12 cellular contexts compared by ENCODE assay signal in genomic region chr13:79245937-79246574, GRCh38.
DNase-seq lines count a peak whose midpoint lies in the region; ATAC-seq and TF ChIP-seq lines count a peak whose summit lies in the region.
"Had no signal": no experiment of that assay in that cellular context is flagged by ENCODE, and none has a peak within 500 bp of the region (broad histone marks: within the 10 kb centered on the region; RNA-seq: fewer than 3 reads in every experiment).

No MANE protein-coding gene starts in this region.

- H3K9me3 Mint-ChIP-seq in GM23338 (peaks cover 6% of the 10 kb centered on the region; the same call in 1 of the 3 replicates), nephron progenitor cell (peaks cover 13% of the 10 kb centered on the region)

- no peaks in the 10 kb centered on the region for H3K36me3 ChIP-seq in GM23338 (ENCODE audit: insufficient read depth)
- H3K36me3 ChIP-seq in transverse colon: no peaks in the 10 kb centered on the region
- H3K36me3 ChIP-seq: stomach had no signal

- DNase-seq in NCI-H2107 treated with DMSO at 0.1 percent for 48 hours (lab: John Stamatoyannopoulos, UW; ENCODE audit: unreplicated experiment): peak; percentile 71
- DNase-seq in NCI-H2107 (lab: John Stamatoyannopoulos, UW): no peak
- peak; percentile 11 for DNase-seq in GM23338 (ENCODE audit: low spot score)
- peak; percentile 3 for DNase-seq in LHCN-M2 (ENCODE audit: low read depth)
- DNase-seq in nephron progenitor cell: no peak
- no peak for DNase-seq in T-helper 17 cell
- DNase-seq in transverse colon: no peak
- no peak for DNase-seq in T1000 (lab: John Stamatoyannopoulos, UW)
- DNase-seq: activated CD4-positive, alpha-beta T cell treated with anti-CD3 and anti-CD28 coated beads for 4 hours; midbrain; stomach had no signal

- H3K9me2 ChIP-seq in GM23338 (ENCODE audit: insufficient read depth): no peaks in the 10 kb centered on the region

- no peak for TF ChIP-seq EP300 in transverse colon (IDR thresholded peaks at IDR 0.05; ENCODE audit: low read depth)

- H3K4me3 Mint-ChIP-seq in GM23338 (no peak overlapping the region), nephron progenitor cell (no peak overlapping the region), T-helper 17 cell (no peak overlapping the region)

- TF ChIP-seq CTCF in GM23338 (conservative IDR thresholded peaks at IDR 0.05; ENCODE audit: low read depth in 2 of 2) (no peak), nephron progenitor cell (IDR thresholded peaks at IDR 0.05) (no peak), transverse colon (IDR thresholded peaks at IDR 0.05) (no peak)

- H3K27me3 ChIP-seq in GM23338 (ENCODE audit: insufficient read depth): no peaks in the 10 kb centered on the region
- no peaks in the 10 kb centered on the region for H3K27me3 ChIP-seq in transverse colon
- H3K27me3 ChIP-seq: hepatocyte, stomach had no signal

- no peak overlapping the region for H3K4me2 ChIP-seq in GM23338
- H3K4me2 ChIP-seq: hepatocyte had no signal

- intact Hi-C loops in transverse colon (cut with DNase I; ENCODE audit: low total_unique reads): no loop called here

- H3K27ac ChIP-seq in GM23338 (ENCODE audit: low read depth) (no peak overlapping the region), transverse colon (no peak overlapping the region)
- H3K27ac ChIP-seq: hepatocyte, stomach had no signal

- H3K27me3 Mint-ChIP-seq in GM23338 (ENCODE audit: insufficient read depth, low read depth, poor library complexity): no peaks in the 10 kb centered on the region
- H3K27me3 Mint-ChIP-seq in nephron progenitor cell (ENCODE audit: low read depth, poor library complexity): no peaks in the 10 kb centered on the region
- peaks cover 18% of the 10 kb centered on the region for H3K27me3 Mint-ChIP-seq in T-helper 17 cell

- H3K79me2 ChIP-seq in GM23338 (replicated peaks; ENCODE audit: insufficient read depth): no peaks in the 10 kb centered on the region
- H3K79me2 ChIP-seq: hepatocyte had no signal

- in situ Hi-C loops in transverse colon (cut with MboI; ENCODE audit: low pct_ligation_motif_present in 1 of 4, low pct_unique_long_range_greater_than_20kb in 1 of 4, low sequenced_read_pairs in 3 of 4): no loop called here

- H3K9me3 ChIP-seq in T-helper 17 cell (ENCODE audit: control insufficient read depth, low read length, poor library complexity, severe bottlenecking) (no peaks in the 10 kb centered on the region), transverse colon (no peaks in the 10 kb centered on the region)
- H3K9me3 ChIP-seq: stomach had no signal

- no peaks in the 10 kb centered on the region for H3F3A ChIP-seq in GM23338 (replicated peaks; ENCODE audit: low read depth)

- WGBS in transverse colon (ENCODE audit: low coverage in 1 of 2), 2 donors: 52 to 67% methylated on average over 4 to 7 of the region's 7 CpGs

- TF ChIP-seq POLR2A in transverse colon (IDR thresholded peaks at IDR 0.05): no peak

- H3K4me1 ChIP-seq in GM23338 (ENCODE audit: insufficient read depth): peaks cover 8% of the 10 kb centered on the region
- peaks cover 0 to 3% (median 0%) of the 10 kb centered on the region in 4 donors for H3K4me1 ChIP-seq in transverse colon
- H3K4me1 ChIP-seq: stomach had no signal

- H3K4me1 Mint-ChIP-seq in GM23338 (peaks cover 14% of the 10 kb centered on the region), nephron progenitor cell (peaks cover 28% of the 10 kb centered on the region), T-helper 17 cell (peaks cover 6% of the 10 kb centered on the region)

- peak overlapping the region; percentile 12; the same call in 1 of the 2 replicates for H3K27ac Mint-ChIP-seq in GM23338
- peak overlapping the region; percentile 49 for H3K27ac Mint-ChIP-seq in nephron progenitor cell
- H3K27ac Mint-ChIP-seq in T-helper 17 cell: no peak overlapping the region

- H4K20me1 ChIP-seq in GM23338 (replicated peaks; ENCODE audit: insufficient read depth): no peaks in the 10 kb centered on the region

- H3K36me3 Mint-ChIP-seq in GM23338 (ENCODE audit: low read depth) (no peaks in the 10 kb centered on the region; the same call in 2 of the 3 replicates), nephron progenitor cell (ENCODE audit: low read depth) (peaks cover 4% of the 10 kb centered on the region), T-helper 17 cell (ENCODE audit: low read depth) (no peaks in the 10 kb centered on the region)

- peak; percentile 52 for ATAC-seq in GM23338
- no peak for ATAC-seq in T-helper 17 cell

- H2AFZ ChIP-seq in GM23338: peak overlapping the region; percentile 28; the same call in 1 of the 2 replicates
- H2AFZ ChIP-seq: hepatocyte had no signal

- H3K4me3 ChIP-seq in GM23338: no peak overlapping the region
- H3K4me3 ChIP-seq in transverse colon: no peak overlapping the region
- H3K4me3 ChIP-seq: hepatocyte, stomach had no signal

TF ChIP-seq in GM23338, 12 proteins besides CTCF, POLR2A, EP300 and RAD21 (continues in another document):
- TF ChIP-seq ZNF331 (CRISPR knock-in tag; IDR thresholded peaks at IDR 0.05; ENCODE audit: low read depth): no peak
- TF ChIP-seq ZNF462 (CRISPR knock-in tag; IDR thresholded peaks at IDR 0.05): no peak
- no peak for TF ChIP-seq EZH2phosphoT487 (IDR thresholded peaks at IDR 0.05; ENCODE audit: unreplicated experiment)
- TF ChIP-seq NANOG (IDR thresholded peaks at IDR 0.05; ENCODE audit: borderline replicate concordance): no peak
- no peak for TF ChIP-seq ETS1 (IDR thresholded peaks at IDR 0.05)
- no peak for TF ChIP-seq EZH2 (IDR thresholded peaks at IDR 0.05; ENCODE audit: low read depth, unreplicated experiment)

Comparison
In these comparisons a context has a peak if more than half of its experiments do, and no peak if none do; other contexts are left out.
1. DNase-seq: peak in NCI-H2107 treated with DMSO at 0.1 percent for 48 hours (single experiment), GM23338 (single experiment) and LHCN-M2 (single experiment); none in NCI-H2107 (single experiment), nephron progenitor cell (single experiment), T-helper 17 cell (0 of 3), transverse colon (single experiment) and T1000 (single experiment).